In the genomic region with DNA sequence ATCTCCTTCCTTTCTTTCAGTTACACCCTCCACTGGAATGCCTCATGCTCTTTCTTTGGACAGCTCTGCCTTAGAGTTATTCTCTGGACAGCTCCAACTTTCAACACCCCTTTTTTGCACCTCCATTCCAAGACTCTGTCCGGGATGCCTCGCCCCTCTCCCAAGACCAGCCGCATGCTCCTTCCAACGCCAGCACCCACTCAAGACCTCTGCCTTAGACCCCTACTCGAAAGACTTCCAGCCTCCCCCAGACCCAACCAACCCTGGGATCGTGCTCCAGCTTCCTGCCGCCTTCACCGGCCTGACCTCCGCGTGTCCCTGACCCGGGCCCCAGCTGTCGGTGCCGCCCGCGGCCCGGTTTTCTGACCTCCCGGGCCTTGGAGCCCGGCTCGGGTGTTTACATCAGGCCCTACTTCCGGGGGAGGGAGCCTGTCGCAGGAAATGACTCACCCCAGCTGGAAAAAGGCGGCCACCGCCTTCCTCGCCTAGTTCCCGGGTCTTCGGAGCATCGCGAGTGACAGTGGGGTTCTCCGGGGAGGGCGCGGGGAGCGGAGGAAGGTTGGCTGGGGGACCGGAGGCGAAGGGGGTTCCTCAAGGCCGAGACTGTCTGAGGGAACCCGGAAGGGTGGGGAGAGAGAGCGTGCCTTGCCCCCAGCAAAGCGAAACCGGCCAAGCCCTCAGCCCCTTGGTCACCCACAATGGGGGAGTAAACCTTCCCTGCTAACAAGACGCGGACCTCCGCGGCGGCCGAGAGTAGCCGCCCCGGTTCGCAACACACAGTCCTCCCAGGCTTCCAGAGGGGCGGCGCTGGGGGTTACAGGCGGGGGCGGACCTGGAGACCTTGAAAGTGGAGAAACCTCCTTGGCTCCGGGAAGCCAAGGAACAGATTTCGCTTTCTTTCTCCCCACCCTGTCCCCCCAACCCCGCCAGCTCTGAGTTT, we compare ENCODE assay signal across 1 cellular context.
TF ChIP-seq lines count a peak whose summit lies in the region.

A gene (minus strand): TSS at position 399 of the 940 bp plus-strand sequence. CDS start 1,792 bp downstream, outside the sequence.

TF ChIP-seq in HEK293, 187 proteins besides CTCF, POLR2A, EP300 and RAD21 (continued from another document and continues in another):
- peak; percentile 77 for TF ChIP-seq SP2 (tag by site-specific recombination; IDR thresholded peaks at IDR 0.05)
- no peak for TF ChIP-seq ZNF19 (tag by site-specific recombination; IDR thresholded peaks at IDR 0.05; ENCODE audit: low read depth)
- TF ChIP-seq ZNF544 (tag by site-specific recombination; IDR thresholded peaks at IDR 0.05) = no peak
- TF ChIP-seq KLF10 (tag by site-specific recombination; IDR thresholded peaks at IDR 0.05) = peak; percentile 91
- TF ChIP-seq ZNF132 (tag by site-specific recombination; IDR thresholded peaks at IDR 0.05; ENCODE audit: borderline replicate concordance) = no peak
- TF ChIP-seq ZNF394 (tag by site-specific recombination; IDR thresholded peaks at IDR 0.05; ENCODE audit: borderline replicate concordance) = 0 out of 2 replicates have a peak, but pooled peaks have one; percentile 9
- TF ChIP-seq ZNF747 (tag by site-specific recombination; IDR thresholded peaks at IDR 0.05) = no peak
- no peak for TF ChIP-seq ZNF701 (tag by site-specific recombination; IDR thresholded peaks at IDR 0.05)
- TF ChIP-seq ZNF202 (tag by site-specific recombination; IDR thresholded peaks at IDR 0.05; ENCODE audit: borderline replicate concordance) = no peak
- TF ChIP-seq ZNF791 (tag by site-specific recombination; IDR thresholded peaks at IDR 0.05) = no peak
- TF ChIP-seq ZNF324 (tag by site-specific recombination; IDR thresholded peaks at IDR 0.05) = 0 out of 2 replicates have a peak, but pooled peaks have one; percentile 63
- TF ChIP-seq ZNF658 (tag by site-specific recombination; IDR thresholded peaks at IDR 0.05) = no peak
- TF ChIP-seq, protein P1, sequence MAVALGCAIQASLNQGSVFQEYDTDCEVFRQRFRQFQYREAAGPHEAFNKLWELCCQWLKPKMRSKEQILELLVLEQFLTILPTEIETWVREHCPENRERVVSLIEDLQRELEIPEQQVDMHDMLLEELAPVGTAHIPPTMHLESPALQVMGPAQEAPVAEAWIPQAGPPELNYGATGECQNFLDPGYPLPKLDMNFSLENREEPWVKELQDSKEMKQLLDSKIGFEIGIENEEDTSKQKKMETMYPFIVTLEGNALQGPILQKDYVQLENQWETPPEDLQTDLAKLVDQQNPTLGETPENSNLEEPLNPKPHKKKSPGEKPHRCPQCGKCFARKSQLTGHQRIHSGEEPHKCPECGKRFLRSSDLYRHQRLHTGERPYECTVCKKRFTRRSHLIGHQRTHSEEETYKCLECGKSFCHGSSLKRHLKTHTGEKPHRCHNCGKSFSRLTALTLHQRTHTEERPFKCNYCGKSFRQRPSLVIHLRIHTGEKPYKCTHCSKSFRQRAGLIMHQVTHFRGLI (tag by site-specific recombination; IDR thresholded peaks at IDR 0.05) = no peak
- TF ChIP-seq, protein P2, sequence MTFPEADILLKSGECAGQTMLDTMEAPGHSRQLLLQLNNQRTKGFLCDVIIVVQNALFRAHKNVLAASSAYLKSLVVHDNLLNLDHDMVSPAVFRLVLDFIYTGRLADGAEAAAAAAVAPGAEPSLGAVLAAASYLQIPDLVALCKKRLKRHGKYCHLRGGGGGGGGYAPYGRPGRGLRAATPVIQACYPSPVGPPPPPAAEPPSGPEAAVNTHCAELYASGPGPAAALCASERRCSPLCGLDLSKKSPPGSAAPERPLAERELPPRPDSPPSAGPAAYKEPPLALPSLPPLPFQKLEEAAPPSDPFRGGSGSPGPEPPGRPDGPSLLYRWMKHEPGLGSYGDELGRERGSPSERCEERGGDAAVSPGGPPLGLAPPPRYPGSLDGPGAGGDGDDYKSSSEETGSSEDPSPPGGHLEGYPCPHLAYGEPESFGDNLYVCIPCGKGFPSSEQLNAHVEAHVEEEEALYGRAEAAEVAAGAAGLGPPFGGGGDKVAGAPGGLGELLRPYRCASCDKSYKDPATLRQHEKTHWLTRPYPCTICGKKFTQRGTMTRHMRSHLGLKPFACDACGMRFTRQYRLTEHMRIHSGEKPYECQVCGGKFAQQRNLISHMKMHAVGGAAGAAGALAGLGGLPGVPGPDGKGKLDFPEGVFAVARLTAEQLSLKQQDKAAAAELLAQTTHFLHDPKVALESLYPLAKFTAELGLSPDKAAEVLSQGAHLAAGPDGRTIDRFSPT (tag by site-specific recombination; IDR thresholded peaks at IDR 0.05) = no peak
- TF ChIP-seq, protein P3, sequence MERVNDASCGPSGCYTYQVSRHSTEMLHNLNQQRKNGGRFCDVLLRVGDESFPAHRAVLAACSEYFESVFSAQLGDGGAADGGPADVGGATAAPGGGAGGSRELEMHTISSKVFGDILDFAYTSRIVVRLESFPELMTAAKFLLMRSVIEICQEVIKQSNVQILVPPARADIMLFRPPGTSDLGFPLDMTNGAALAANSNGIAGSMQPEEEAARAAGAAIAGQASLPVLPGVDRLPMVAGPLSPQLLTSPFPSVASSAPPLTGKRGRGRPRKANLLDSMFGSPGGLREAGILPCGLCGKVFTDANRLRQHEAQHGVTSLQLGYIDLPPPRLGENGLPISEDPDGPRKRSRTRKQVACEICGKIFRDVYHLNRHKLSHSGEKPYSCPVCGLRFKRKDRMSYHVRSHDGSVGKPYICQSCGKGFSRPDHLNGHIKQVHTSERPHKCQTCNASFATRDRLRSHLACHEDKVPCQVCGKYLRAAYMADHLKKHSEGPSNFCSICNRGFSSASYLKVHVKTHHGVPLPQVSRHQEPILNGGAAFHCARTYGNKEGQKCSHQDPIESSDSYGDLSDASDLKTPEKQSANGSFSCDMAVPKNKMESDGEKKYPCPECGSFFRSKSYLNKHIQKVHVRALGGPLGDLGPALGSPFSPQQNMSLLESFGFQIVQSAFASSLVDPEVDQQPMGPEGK (tag by site-specific recombination; IDR thresholded peaks at IDR 0.05) = peak; percentile 76
- TF ChIP-seq ZNF548 (tag by site-specific recombination; IDR thresholded peaks at IDR 0.05) = no peak
- TF ChIP-seq ZNF292 (tag by site-specific recombination; IDR thresholded peaks at IDR 0.05; ENCODE audit: borderline replicate concordance, low read depth) = no peak
- no peak for TF ChIP-seq ZNF654 (tag by site-specific recombination; IDR thresholded peaks at IDR 0.05; ENCODE audit: low read depth)
- TF ChIP-seq HOXA7 (CRISPR knock-in tag; IDR thresholded peaks at IDR 0.05; ENCODE audit: borderline replicate concordance) = no peak
- TF ChIP-seq, protein P4, sequence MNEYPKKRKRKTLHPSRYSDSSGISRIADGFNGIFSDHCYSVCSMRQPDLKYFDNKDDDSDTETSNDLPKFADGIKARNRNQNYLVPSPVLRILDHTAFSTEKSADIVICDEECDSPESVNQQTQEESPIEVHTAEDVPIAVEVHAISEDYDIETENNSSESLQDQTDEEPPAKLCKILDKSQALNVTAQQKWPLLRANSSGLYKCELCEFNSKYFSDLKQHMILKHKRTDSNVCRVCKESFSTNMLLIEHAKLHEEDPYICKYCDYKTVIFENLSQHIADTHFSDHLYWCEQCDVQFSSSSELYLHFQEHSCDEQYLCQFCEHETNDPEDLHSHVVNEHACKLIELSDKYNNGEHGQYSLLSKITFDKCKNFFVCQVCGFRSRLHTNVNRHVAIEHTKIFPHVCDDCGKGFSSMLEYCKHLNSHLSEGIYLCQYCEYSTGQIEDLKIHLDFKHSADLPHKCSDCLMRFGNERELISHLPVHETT (tag by site-specific recombination; IDR thresholded peaks at IDR 0.05) = no peak
- no peak for TF ChIP-seq OSR2 (tag by site-specific recombination; IDR thresholded peaks at IDR 0.05)
- TF ChIP-seq, protein P5, sequence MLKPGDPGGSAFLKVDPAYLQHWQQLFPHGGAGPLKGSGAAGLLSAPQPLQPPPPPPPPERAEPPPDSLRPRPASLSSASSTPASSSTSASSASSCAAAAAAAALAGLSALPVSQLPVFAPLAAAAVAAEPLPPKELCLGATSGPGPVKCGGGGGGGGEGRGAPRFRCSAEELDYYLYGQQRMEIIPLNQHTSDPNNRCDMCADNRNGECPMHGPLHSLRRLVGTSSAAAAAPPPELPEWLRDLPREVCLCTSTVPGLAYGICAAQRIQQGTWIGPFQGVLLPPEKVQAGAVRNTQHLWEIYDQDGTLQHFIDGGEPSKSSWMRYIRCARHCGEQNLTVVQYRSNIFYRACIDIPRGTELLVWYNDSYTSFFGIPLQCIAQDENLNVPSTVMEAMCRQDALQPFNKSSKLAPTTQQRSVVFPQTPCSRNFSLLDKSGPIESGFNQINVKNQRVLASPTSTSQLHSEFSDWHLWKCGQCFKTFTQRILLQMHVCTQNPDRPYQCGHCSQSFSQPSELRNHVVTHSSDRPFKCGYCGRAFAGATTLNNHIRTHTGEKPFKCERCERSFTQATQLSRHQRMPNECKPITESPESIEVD (tag by site-specific recombination; IDR thresholded peaks at IDR 0.05) = no peak
- no peak for TF ChIP-seq ZNF555 (tag by site-specific recombination; conservative IDR thresholded peaks at IDR 0.05)
- TF ChIP-seq ZNF623 (tag by site-specific recombination; IDR thresholded peaks at IDR 0.05) = no peak
- no peak; the same call in 1 of the 2 replicates for TF ChIP-seq ZNF600 (tag by site-specific recombination; IDR thresholded peaks at IDR 0.05)
- TF ChIP-seq, protein P6, sequence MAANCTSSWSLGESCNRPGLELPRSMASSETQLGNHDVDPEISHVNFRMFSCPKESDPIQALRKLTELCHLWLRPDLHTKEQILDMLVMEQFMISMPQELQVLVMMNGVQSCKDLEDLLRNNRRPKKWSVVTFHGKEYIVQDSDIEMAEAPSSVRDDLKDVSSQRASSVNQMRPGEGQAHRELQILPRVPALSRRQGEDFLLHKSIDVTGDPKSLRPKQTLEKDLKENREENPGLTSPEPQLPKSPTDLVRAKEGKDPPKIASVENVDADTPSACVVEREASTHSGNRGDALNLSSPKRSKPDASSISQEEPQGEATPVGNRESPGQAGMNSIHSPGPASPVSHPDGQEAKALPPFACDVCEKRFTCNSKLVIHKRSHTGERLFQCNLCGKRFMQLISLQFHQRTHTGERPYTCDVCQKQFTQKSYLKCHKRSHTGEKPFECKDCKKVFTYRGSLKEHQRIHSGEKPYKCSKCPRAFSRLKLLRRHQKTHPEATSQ (tag by site-specific recombination; IDR thresholded peaks at IDR 0.05) = no peak
- TF ChIP-seq OVOL3 (tag by site-specific recombination; IDR thresholded peaks at IDR 0.05) = 0 out of 2 replicates have a peak, but pooled peaks have one; percentile 57
- TF ChIP-seq SALL2 (tag by site-specific recombination; IDR thresholded peaks at IDR 0.05; ENCODE audit: borderline replicate concordance) = no peak
- TF ChIP-seq YY1 (tag by site-specific recombination; IDR thresholded peaks at IDR 0.05) = 0 out of 2 replicates have a peak, but pooled peaks have one; percentile 12
- TF ChIP-seq, protein P7, sequence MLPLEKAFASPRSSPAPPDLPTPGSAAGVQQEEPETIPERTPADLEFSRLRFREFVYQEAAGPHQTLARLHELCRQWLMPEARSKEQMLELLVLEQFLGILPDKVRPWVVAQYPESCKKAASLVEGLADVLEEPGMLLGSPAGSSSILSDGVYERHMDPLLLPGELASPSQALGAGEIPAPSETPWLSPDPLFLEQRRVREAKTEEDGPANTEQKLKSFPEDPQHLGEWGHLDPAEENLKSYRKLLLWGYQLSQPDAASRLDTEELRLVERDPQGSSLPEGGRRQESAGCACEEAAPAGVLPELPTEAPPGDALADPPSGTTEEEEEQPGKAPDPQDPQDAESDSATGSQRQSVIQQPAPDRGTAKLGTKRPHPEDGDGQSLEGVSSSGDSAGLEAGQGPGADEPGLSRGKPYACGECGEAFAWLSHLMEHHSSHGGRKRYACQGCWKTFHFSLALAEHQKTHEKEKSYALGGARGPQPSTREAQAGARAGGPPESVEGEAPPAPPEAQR (tag by site-specific recombination; IDR thresholded peaks at IDR 0.05) = no peak
- TF ChIP-seq, protein P8, sequence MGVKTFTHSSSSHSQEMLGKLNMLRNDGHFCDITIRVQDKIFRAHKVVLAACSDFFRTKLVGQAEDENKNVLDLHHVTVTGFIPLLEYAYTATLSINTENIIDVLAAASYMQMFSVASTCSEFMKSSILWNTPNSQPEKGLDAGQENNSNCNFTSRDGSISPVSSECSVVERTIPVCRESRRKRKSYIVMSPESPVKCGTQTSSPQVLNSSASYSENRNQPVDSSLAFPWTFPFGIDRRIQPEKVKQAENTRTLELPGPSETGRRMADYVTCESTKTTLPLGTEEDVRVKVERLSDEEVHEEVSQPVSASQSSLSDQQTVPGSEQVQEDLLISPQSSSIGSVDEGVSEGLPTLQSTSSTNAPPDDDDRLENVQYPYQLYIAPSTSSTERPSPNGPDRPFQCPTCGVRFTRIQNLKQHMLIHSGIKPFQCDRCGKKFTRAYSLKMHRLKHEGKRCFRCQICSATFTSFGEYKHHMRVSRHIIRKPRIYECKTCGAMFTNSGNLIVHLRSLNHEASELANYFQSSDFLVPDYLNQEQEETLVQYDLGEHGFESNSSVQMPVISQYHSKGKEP (tag by site-specific recombination; IDR thresholded peaks at IDR 0.05) = no peak
- no peak for TF ChIP-seq ZNF16 (tag by site-specific recombination; IDR thresholded peaks at IDR 0.05; ENCODE audit: low read depth)
- no peak for TF ChIP-seq YY2 (tag by site-specific recombination; IDR thresholded peaks at IDR 0.05)
- TF ChIP-seq, protein P9, sequence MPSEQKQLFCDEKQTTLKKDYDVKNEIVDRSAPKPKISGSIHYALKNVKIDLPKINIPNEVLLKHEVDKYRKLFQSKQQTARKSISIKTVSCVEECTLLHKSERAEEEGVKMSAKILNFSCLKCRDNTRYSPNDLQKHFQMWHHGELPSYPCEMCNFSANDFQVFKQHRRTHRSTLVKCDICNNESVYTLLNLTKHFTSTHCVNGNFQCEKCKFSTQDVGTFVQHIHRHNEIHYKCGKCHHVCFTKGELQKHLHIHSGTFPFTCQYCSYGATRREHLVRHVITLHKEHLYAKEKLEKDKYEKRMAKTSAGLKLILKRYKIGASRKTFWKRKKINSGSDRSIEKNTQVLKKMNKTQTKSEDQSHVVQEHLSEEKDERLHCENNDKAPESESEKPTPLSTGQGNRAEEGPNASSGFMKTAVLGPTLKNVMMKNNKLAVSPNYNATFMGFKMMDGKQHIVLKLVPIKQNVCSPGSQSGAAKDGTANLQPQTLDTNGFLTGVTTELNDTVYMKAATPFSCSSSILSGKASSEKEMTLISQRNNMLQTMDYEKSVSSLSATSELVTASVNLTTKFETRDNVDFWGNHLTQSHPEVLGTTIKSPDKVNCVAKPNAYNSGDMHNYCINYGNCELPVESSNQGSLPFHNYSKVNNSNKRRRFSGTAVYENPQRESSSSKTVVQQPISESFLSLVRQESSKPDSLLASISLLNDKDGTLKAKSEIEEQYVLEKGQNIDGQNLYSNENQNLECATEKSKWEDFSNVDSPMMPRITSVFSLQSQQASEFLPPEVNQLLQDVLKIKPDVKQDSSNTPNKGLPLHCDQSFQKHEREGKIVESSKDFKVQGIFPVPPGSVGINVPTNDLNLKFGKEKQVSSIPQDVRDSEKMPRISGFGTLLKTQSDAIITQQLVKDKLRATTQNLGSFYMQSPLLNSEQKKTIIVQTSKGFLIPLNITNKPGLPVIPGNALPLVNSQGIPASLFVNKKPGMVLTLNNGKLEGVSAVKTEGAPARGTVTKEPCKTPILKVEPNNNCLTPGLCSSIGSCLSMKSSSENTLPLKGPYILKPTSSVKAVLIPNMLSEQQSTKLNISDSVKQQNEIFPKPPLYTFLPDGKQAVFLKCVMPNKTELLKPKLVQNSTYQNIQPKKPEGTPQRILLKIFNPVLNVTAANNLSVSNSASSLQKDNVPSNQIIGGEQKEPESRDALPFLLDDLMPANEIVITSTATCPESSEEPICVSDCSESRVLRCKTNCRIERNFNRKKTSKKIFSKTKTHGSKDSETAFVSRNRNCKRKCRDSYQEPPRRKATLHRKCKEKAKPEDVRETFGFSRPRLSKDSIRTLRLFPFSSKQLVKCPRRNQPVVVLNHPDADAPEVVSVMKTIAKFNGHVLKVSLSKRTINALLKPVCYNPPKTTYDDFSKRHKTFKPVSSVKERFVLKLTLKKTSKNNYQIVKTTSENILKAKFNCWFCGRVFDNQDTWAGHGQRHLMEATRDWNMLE (tag by site-specific recombination; conservative IDR thresholded peaks at IDR 0.05; ENCODE audit: low read depth) = peak; percentile 73
- TF ChIP-seq GLI4 (tag by site-specific recombination; IDR thresholded peaks at IDR 0.05) = no peak
